ENCODE assay signal across 25 cellular contexts in genomic region chr16:3771513-3771912, GRCh38.
"Had no signal": no experiment of that assay in that cellular context is flagged by ENCODE, and none has a peak within 500 bp of the region (broad histone marks: within the 10 kb centered on the region; RNA-seq: fewer than 3 reads in every experiment).

No MANE protein-coding gene starts in this region.

- H3K4me1 ChIP-seq: colonic mucosa had no signal

- DNase-seq: activated CD4-positive, alpha-beta T cell treated with anti-CD3 and anti-CD28 coated beads, Interleukin-2, amount 10 ng/mL, durations not matched to agents 7 days and 5 days; activated CD8-positive, alpha-beta memory T cell treated with anti-CD3 and anti-CD28 coated beads, Interleukin-2, amount 10 ng/mL, durations not matched to agents 7 days and 5 days; activated CD8-positive, alpha-beta T cell treated with anti-CD3 and anti-CD28 coated beads for 36 hours; activated gamma-delta T cell treated with Interleukin-2 at 50 U/mL for 16 hours; activated T-cell treated with anti-CD3 and anti-CD28 coated beads for 4 hours; brain microvascular endothelial cell; colonic mucosa; esophagus squamous epithelium; mesenchymal stem cell; naive B cell; stimulated activated CD4-positive, alpha-beta T cell treated with anti-CD3 and anti-CD28 coated beads, Interleukin-15, amount 100 ng/mL, for 24 hours; stimulated activated naive B cell treated with anti-CD40 and anti-IgM and Interleukin-4, amounts not matched to agents 10 μg/mL and 1 μg/mL and 100 μg/mL, for 72 hours; SW 1271; T-helper 17 cell; upper lobe of left lung had no signal

- H3K27ac Mint-ChIP-seq: activated CD4-positive, alpha-beta T cell treated with anti-CD3 and anti-CD28 coated beads, Interleukin-2, amount 10 ng/mL, durations not matched to agents 7 days and 5 days; activated CD8-positive, alpha-beta memory T cell treated with anti-CD3 and anti-CD28 coated beads, Interleukin-2, amount 10 ng/mL, durations not matched to agents 7 days and 5 days; activated CD8-positive, alpha-beta T cell treated with anti-CD3 and anti-CD28 coated beads for 36 hours; activated naive CD4-positive, alpha-beta T cell treated with anti-CD3 and anti-CD28 coated beads, Interleukin-2, amount 50 U/mL, for 72 hours; activated T-helper 1 cell treated with anti-CD3 and anti-CD28 coated beads, Interleukin-12 subunit alpha, Interleukin-12 subunit beta, Interleukin-2, Interleukin-4 antibody, amounts not matched to agents 30 ng/mL and 10 ng/mL and 1 ng/mL, durations not matched to agents 14 hours and 24 hours and 36 hours; naive B cell; stimulated activated naive B cell treated with anti-CD40 and anti-IgM and Interleukin-4, amounts not matched to agents 10 μg/mL and 1 μg/mL and 100 μg/mL, for 72 hours had no signal

- H3K9me3 Mint-ChIP-seq: activated CD4-positive, alpha-beta T cell treated with anti-CD3 and anti-CD28 coated beads, Interleukin-2, amount 10 ng/mL, durations not matched to agents 7 days and 5 days; activated CD8-positive, alpha-beta T cell treated with anti-CD3 and anti-CD28 coated beads for 36 hours; activated naive CD4-positive, alpha-beta T cell treated with anti-CD3 and anti-CD28 coated beads, Interleukin-2, amount 50 U/mL, for 72 hours; activated T-helper 1 cell treated with anti-CD3 and anti-CD28 coated beads, Interleukin-12 subunit alpha, Interleukin-12 subunit beta, Interleukin-2, Interleukin-4 antibody, amounts not matched to agents 30 ng/mL and 10 ng/mL and 1 ng/mL, durations not matched to agents 14 hours and 24 hours and 36 hours; central memory CD8-positive, alpha-beta T cell; naive B cell; stimulated activated naive B cell treated with anti-CD40 and anti-IgM and Interleukin-4, amounts not matched to agents 10 μg/mL and 1 μg/mL and 100 μg/mL, for 72 hours had no signal

- H3K4me2 ChIP-seq: smooth muscle cell had no signal

- ATAC-seq: activated CD4-positive, CD25-positive, alpha-beta regulatory T cell treated with anti-CD3 and anti-CD28 coated beads, Interleukin-2, amount 50 U/mL, for 24 hours; activated CD8-positive, alpha-beta memory T cell treated with anti-CD3 and anti-CD28 coated beads, Interleukin-2, amount 10 ng/mL, durations not matched to agents 7 days and 5 days; activated CD8-positive, alpha-beta T cell treated with anti-CD3 and anti-CD28 coated beads for 36 hours; activated naive CD4-positive, alpha-beta T cell treated with anti-CD3 and anti-CD28 coated beads, Interleukin-2, amount 50 U/mL, for 72 hours; gastroesophageal sphincter; stimulated activated naive B cell treated with anti-CD40 and anti-IgM and Interleukin-4, amounts not matched to agents 10 μg/mL and 1 μg/mL and 100 μg/mL, for 72 hours; T-helper 17 cell had no signal

- H3K27me3 ChIP-seq: ascending aorta, brain microvascular endothelial cell, colonic mucosa, dorsolateral prefrontal cortex, esophagus squamous epithelium, gastroesophageal sphincter, heart left ventricle, testis, upper lobe of left lung had no signal

- H3K4me3 Mint-ChIP-seq: activated CD4-positive, alpha-beta T cell treated with anti-CD3 and anti-CD28 coated beads, Interleukin-2, amount 10 ng/mL, durations not matched to agents 7 days and 5 days; activated CD8-positive, alpha-beta memory T cell treated with anti-CD3 and anti-CD28 coated beads, Interleukin-2, amount 10 ng/mL, durations not matched to agents 7 days and 5 days; activated CD8-positive, alpha-beta T cell treated with anti-CD3 and anti-CD28 coated beads for 36 hours; activated T-helper 1 cell treated with anti-CD3 and anti-CD28 coated beads, Interleukin-12 subunit alpha, Interleukin-12 subunit beta, Interleukin-2, Interleukin-4 antibody, amounts not matched to agents 30 ng/mL and 10 ng/mL and 1 ng/mL, durations not matched to agents 14 hours and 24 hours and 36 hours; central memory CD8-positive, alpha-beta T cell; naive B cell; stimulated activated naive B cell treated with anti-CD40 and anti-IgM and Interleukin-4, amounts not matched to agents 10 μg/mL and 1 μg/mL and 100 μg/mL, for 72 hours; T-helper 17 cell had no signal

- H3K4me3 ChIP-seq: ascending aorta, colonic mucosa, dorsolateral prefrontal cortex, esophagus squamous epithelium, gastroesophageal sphincter, heart left ventricle, smooth muscle cell, testis, upper lobe of left lung had no signal

- H3K9me3 ChIP-seq: ascending aorta, colonic mucosa, esophagus squamous epithelium, gastroesophageal sphincter, heart left ventricle, testis, upper lobe of left lung had no signal

- H3K27me3 Mint-ChIP-seq: activated CD4-positive, alpha-beta T cell treated with anti-CD3 and anti-CD28 coated beads, Interleukin-2, amount 10 ng/mL, durations not matched to agents 7 days and 5 days; activated CD8-positive, alpha-beta memory T cell treated with anti-CD3 and anti-CD28 coated beads, Interleukin-2, amount 10 ng/mL, durations not matched to agents 7 days and 5 days; activated CD8-positive, alpha-beta T cell treated with anti-CD3 and anti-CD28 coated beads for 36 hours; central memory CD8-positive, alpha-beta T cell; naive B cell; stimulated activated naive B cell treated with anti-CD40 and anti-IgM and Interleukin-4, amounts not matched to agents 10 μg/mL and 1 μg/mL and 100 μg/mL, for 72 hours; T-helper 17 cell had no signal

- H3K27ac ChIP-seq: brain microvascular endothelial cell, colonic mucosa, esophagus squamous epithelium, testis, upper lobe of left lung had no signal
